Comparison of ENCODE assay signal across 8 cellular contexts in genomic region chr2:136327162-136327852, GRCh38.
DNase-seq lines count a peak whose midpoint lies in the region; ATAC-seq, FAIRE-seq and TF ChIP-seq lines count a peak whose summit lies in the region.

No MANE protein-coding gene starts in this region.

- peaks cover 0 to 3% (median under 1%) of the 10 kb centered on the region in 4 donors for H3K4me1 ChIP-seq in esophagus muscularis mucosa

- peak overlapping the region; percentile 85 for H3K4me3 Mint-ChIP-seq in T-helper 17 cell

- no peaks in the 10 kb centered on the region for H3K9me3 ChIP-seq in T-helper 17 cell (ENCODE audit: control insufficient read depth, low read length, poor library complexity, severe bottlenecking)
- no peaks in the 10 kb centered on the region for H3K9me3 ChIP-seq in esophagus muscularis mucosa

- DNase-seq in NCI-H748 (lab: John Stamatoyannopoulos, UW; ENCODE audit: unreplicated experiment) (peak; percentile 1), NCI-H748 treated with DMSO at 0.1 percent for 48 hours (lab: John Stamatoyannopoulos, UW) (no peak), T-helper 17 cell (peak; percentile 33 to 76 (median 69)), bronchial epithelial cell (ENCODE audit: low read depth) (peak; percentile 51), esophagus muscularis mucosa (ENCODE audit: extremely low spot score) (no peak), frontal cortex (ENCODE audit: low spot score in 2 of 2) (no peak)

- H3K36me3 Mint-ChIP-seq in T-helper 17 cell (ENCODE audit: low read depth), result no peaks in the 10 kb centered on the region

- intact Hi-C loops in esophagus muscularis mucosa (cut with DNase I), result no loop called here

- H3K36me3 ChIP-seq in bronchial epithelial cell (ENCODE audit: control insufficient read depth, insufficient read depth, low read length), result no peaks in the 10 kb centered on the region
- H3K36me3 ChIP-seq in esophagus muscularis mucosa, result no peaks in the 10 kb centered on the region

- H3K27ac ChIP-seq in skin epidermis, result peak overlapping the region in 11 of 21 experiments; percentile 16 to 87 (median 61)
- no peak overlapping the region for H3K27ac ChIP-seq in esophagus muscularis mucosa (replicated peaks in 1 of 4)

- H3K4me1 Mint-ChIP-seq in T-helper 17 cell, result peaks cover 51% of the 10 kb centered on the region

- no peak for TF ChIP-seq POLR2A in esophagus muscularis mucosa (IDR thresholded peaks at IDR 0.05; ENCODE audit: low read depth)

- H3K27me3 ChIP-seq in bronchial epithelial cell (ENCODE audit: control insufficient read depth, insufficient read depth, low read length) (no peaks in the 10 kb centered on the region), esophagus muscularis mucosa (no peaks in the 10 kb centered on the region)

- H3K27me3 Mint-ChIP-seq in T-helper 17 cell, result no peaks in the 10 kb centered on the region

- no peak for TF ChIP-seq EP300 in esophagus muscularis mucosa (IDR thresholded peaks at IDR 0.05)

- H3K4me3 ChIP-seq in bronchial epithelial cell (ENCODE audit: low read depth, low read length) (no peak overlapping the region), skin epidermis (no peak overlapping the region), esophagus muscularis mucosa (no peak overlapping the region)

- no peak for TF ChIP-seq CTCF in bronchial epithelial cell (IDR thresholded peaks at IDR 0.05; ENCODE audit: insufficient read depth, low read length, severe bottlenecking)
- TF ChIP-seq CTCF in esophagus muscularis mucosa (IDR thresholded peaks at IDR 0.05), result no peak

- H3K27ac Mint-ChIP-seq in T-helper 17 cell, result peak overlapping the region; percentile 100

- ATAC-seq in HG03103 (IDR thresholded peaks at IDR 0.05; ENCODE audit: low read depth, unreplicated experiment) (peak; percentile 64), T-helper 17 cell (peak; percentile 93)

- FAIRE-seq in bronchial epithelial cell (lab: Jason Lieb, UNC) (no peak), frontal cortex (lab: Jason Lieb, UNC) (no peak)

- WGBS in esophagus muscularis mucosa, result 79% methylated on average over 12 of the region's 12 CpGs

Comparison
In these comparisons a context has a peak if more than half of its experiments do, and no peak if none do; other contexts are left out.
1. DNase-seq: peak in NCI-H748 (single experiment), T-helper 17 cell (3 of 3) and bronchial epithelial cell (single experiment); none in NCI-H748 treated with DMSO at 0.1 percent for 48 hours (single experiment), esophagus muscularis mucosa (single experiment) and frontal cortex (0 of 2).
2. H3K27ac ChIP-seq: peak in skin epidermis (11 of 21); none in esophagus muscularis mucosa (0 of 4).